In genomic region chr3:110457508-110457907, GRCh38 we compare ENCODE assay signal across 1 cellular context.
TF ChIP-seq lines count a peak whose summit lies in the region.

No MANE protein-coding gene starts in this region.

TF ChIP-seq in GM23338, 12 proteins besides CTCF, POLR2A, EP300 and RAD21 (continued from another document):
- TF ChIP-seq ZNF462 (CRISPR knock-in tag; IDR thresholded peaks at IDR 0.05) (no peak), JUNB (IDR thresholded peaks at IDR 0.05; ENCODE audit: unreplicated experiment) (no peak), ZNF114 (CRISPR knock-in tag; IDR thresholded peaks at IDR 0.05) (no peak)
